Comparison of ENCODE assay signal across 22 cellular contexts in the genomic region with DNA sequence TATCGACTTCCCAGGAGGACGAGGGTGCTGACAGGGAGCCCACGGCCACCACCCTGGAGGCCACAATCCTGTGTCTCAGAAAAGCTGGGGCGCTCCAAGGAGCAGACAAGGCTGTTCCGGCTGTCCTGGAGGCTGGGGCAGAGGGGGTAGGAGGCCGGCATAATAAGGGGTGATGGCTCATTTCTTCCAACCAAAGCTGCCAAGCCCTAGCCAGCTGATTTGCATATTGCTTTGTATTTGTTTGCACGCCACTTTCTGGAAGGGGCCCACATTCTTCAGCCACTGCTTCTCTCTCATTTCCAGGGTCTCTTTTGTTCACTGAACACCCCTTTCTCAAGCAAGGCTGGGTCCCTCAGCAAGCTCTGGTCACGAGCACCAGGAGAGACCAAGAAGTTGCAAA. TPM values are rescaled to one million over a fixed set of nuclear protein-coding genes. Genes with fewer than 3 reads are reported as not detected.
"Had no signal": no experiment of that assay in that cellular context is flagged by ENCODE, and none has a peak within 500 bp of the region (broad histone marks: within the 10 kb centered on the region; RNA-seq: fewer than 3 reads in every experiment).

No MANE protein-coding gene starts in this region.

- H3K4me1 ChIP-seq: body of pancreas, right lobe of liver, testis, uterus had no signal

- ATAC-seq: body of pancreas, mucosa of descending colon, right lobe of liver had no signal

- H3K9me3 Mint-ChIP-seq: nephron progenitor cell had no signal

- H3K36me3 ChIP-seq: cardiac muscle cell, heart left ventricle, right lobe of liver, uterus had no signal

- DNase-seq: activated B cell treated with CpG ODN at 0.5 μM for 24 hours; activated CD4-positive, alpha-beta T cell treated with anti-CD3 and anti-CD28 coated beads for 4 hours; activated CD8-positive, alpha-beta memory T cell treated with anti-CD3 and anti-CD28 coated beads, Interleukin-2, amount 50 U/mL, for 48 hours; activated effector memory CD4-positive, alpha-beta T cell treated with anti-CD3 and anti-CD28 coated beads, Interleukin-2, amount 50 U/mL, for 16 hours; activated naive CD4-positive, alpha-beta T cell treated with anti-CD3 and anti-CD28 coated beads, Interleukin-2, amount 10 ng/mL, durations not matched to agents 7 days and 5 days; amygdala; body of pancreas; heart left ventricle; mesenchymal stem cell; mucosa of descending colon; nephron progenitor cell; occipital lobe; right lobe of liver; stimulated activated CD4-positive, alpha-beta T cell treated with anti-CD3 and anti-CD28 coated beads, Interleukin-1b, Interleukin-23, amount 100 ng/mL, for 48 hours; T-helper 1 cell; testis; trophoblast cell; uterus had no signal

- H3K9me3 ChIP-seq: right lobe of liver, testis, uterus had no signal

- H3K4me3 Mint-ChIP-seq: activated B cell treated with CpG ODN at 0.5 μM for 24 hours; activated naive CD4-positive, alpha-beta T cell treated with anti-CD3 and anti-CD28 coated beads, Interleukin-2, amount 10 ng/mL, durations not matched to agents 7 days and 5 days; nephron progenitor cell had no signal

- H3K4me3 ChIP-seq: body of pancreas, cardiac muscle cell, heart left ventricle, mucosa of descending colon, right lobe of liver, skin epidermis, testis, uterus had no signal

- H3K27me3 ChIP-seq: body of pancreas, right lobe of liver, testis had no signal

- H3K27ac Mint-ChIP-seq: activated B cell treated with CpG ODN at 0.5 μM for 24 hours; activated naive CD4-positive, alpha-beta T cell treated with anti-CD3 and anti-CD28 coated beads, Interleukin-2, amount 10 ng/mL, durations not matched to agents 7 days and 5 days; nephron progenitor cell had no signal

- H3K36me3 Mint-ChIP-seq: activated naive CD4-positive, alpha-beta T cell treated with anti-CD3 and anti-CD28 coated beads, Interleukin-2, amount 10 ng/mL, durations not matched to agents 7 days and 5 days had no signal

- H3K27ac ChIP-seq: body of pancreas, cardiac muscle cell, epithelial cell of prostate, heart left ventricle, right lobe of liver, skin epidermis, testis, uterus had no signal

RNA-seq across cellular contexts. Expression of a gene that starts 4.7 kb away (rescaled TPM):
- total RNA-seq: chondrocyte had no signal
